28 cellular contexts compared by ENCODE assay signal in the genomic region with DNA sequence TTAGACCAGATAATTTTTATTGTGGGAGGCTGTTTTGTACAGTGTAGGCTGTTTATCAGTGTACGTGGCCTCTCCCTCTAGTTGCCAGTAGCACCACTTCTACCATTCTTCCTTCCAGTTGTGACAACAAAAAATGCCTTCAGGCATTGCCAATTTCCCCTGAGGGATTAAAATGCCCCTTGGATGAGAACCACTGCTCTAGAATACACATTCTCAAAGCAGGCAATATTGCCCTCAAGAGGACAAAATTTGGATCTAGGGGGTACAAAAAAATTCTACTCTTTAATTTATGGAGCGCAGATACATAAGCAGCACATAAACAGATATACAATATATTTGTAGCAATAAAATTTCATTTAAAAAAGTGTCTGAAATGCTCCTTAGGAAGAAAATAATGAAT.
DNase-seq lines count a peak whose midpoint lies in the region; ATAC-seq and TF ChIP-seq lines count a peak whose summit lies in the region.
"Had no signal": no experiment of that assay in that cellular context is flagged by ENCODE, and none has a peak within 500 bp of the region (broad histone marks: within the 10 kb centered on the region; RNA-seq: fewer than 3 reads in every experiment).

No MANE protein-coding gene starts in this region.

- ATAC-seq in HG02884 (IDR thresholded peaks at IDR 0.05; ENCODE audit: unreplicated experiment): no peak
- ATAC-seq: activated CD8-positive, alpha-beta T cell treated with anti-CD3 and anti-CD28 coated beads for 36 hours; GM23338; heart right ventricle; left cardiac atrium; psoas muscle; upper lobe of right lung had no signal

- H3K9me3 ChIP-seq in A673 (ENCODE audit: low read depth, low read length, poor library complexity, severe bottlenecking) (no peaks in the 10 kb centered on the region), thyroid gland (no peaks in the 10 kb centered on the region)
- H3K9me3 ChIP-seq: heart right ventricle, psoas muscle, upper lobe of right lung had no signal

- POLR2A ChIA-PET in A673 (lab: Charles Lee; ENCODE audit: low non-redundant PET): no interaction called here

- DNase-seq in A673 (ENCODE audit: low spot score) (peak; percentile 95), ELR (ENCODE audit: low read depth) (peak; percentile 36), NCI-H69 (lab: John Stamatoyannopoulos, UW) (peak; percentile 41), fibroblast of pulmonary artery (ENCODE audit: low read depth) (peak; percentile 18), thyroid gland (no peak)
- no peak for DNase-seq in stimulated activated naive CD4-positive, alpha-beta T cell (lab: John Stamatoyannopoulos, UW)
- DNase-seq in stimulated activated CD4-positive, alpha-beta T cell treated with anti-CD3 and anti-CD28 coated beads, Interleukin-4, amount 100 ng/mL, for 1 hour: no peak
- DNase-seq: activated CD4-positive, CD25-positive, alpha-beta regulatory T cell treated with anti-CD3 and anti-CD28 coated beads, Interleukin-2, amount 50 U/mL, for 72 hours; activated CD8-positive, alpha-beta T cell treated with anti-CD3 and anti-CD28 coated beads for 36 hours; activated effector memory CD4-positive, alpha-beta T cell treated with anti-CD3 and anti-CD28 coated beads, Interleukin-2, amount 50 U/mL, for 16 hours; activated naive CD8-positive, alpha-beta T cell treated with anti-CD3 and anti-CD28 coated beads, Interleukin-2, amount 10 ng/mL, durations not matched to agents 7 days and 5 days; activated T-cell treated with anti-CD3 and anti-CD28 coated beads for 4 hours; C1 segment of cervical spinal cord; effector CD4-positive, alpha-beta T cell; heart right ventricle; Karpas-422; left cardiac atrium; naive B cell; NCI-H1092 treated with DMSO at 0.1 percent for 48 hours; NCI-H1930; nucleus accumbens; psoas muscle; stimulated activated CD4-positive, alpha-beta T cell treated with anti-CD3 and anti-CD28 coated beads, Interleukin-1b, Interleukin-23, amount 100 ng/mL, for 48 hours; substantia nigra; upper lobe of right lung had no signal

- CTCF ChIA-PET in A673 (lab: Charles Lee): no interaction called here

- H3K4me1 ChIP-seq in A673 (ENCODE audit: insufficient read depth, low read length, poor library complexity, severe bottlenecking) (peaks cover 47% of the 10 kb centered on the region), thyroid gland (no peaks in the 10 kb centered on the region)
- H3K4me1 ChIP-seq: heart right ventricle, psoas muscle, upper lobe of right lung had no signal

- TF ChIP-seq POLR2A in thyroid gland (IDR thresholded peaks at IDR 0.05): no peak

- H3K27me3 ChIP-seq in A673 (replicated peaks; ENCODE audit: insufficient read depth, low read depth, low read length, poor library complexity): no peaks in the 10 kb centered on the region
- H3K27me3 ChIP-seq in thyroid gland: no peaks in the 10 kb centered on the region
- H3K27me3 ChIP-seq: heart right ventricle, upper lobe of right lung had no signal

- no TSS peak for BruUV-seq in A673 (replicated peaks; lab: Mats Ljungman, UMichigan)

- 78 to 79% methylated on average over 2 of the region's 2 CpGs for WGBS in thyroid gland, 2 donors

- intact Hi-C loops in A673 (cut with micrococcal nuclease; ENCODE audit: unreplicated experiment): loop anchor here (1.0 to 5.0 kb wide), 9 partner anchors 41 to 542 kb away; no protein-coding TSS in a partner anchor
- intact Hi-C loops in thyroid gland (cut with DNase I): no loop called here

- H3K27ac ChIP-seq in A673 (ENCODE audit: low read depth, low read length, poor library complexity, severe bottlenecking): peak overlapping the region; percentile 95
- no peak overlapping the region for H3K27ac ChIP-seq in thyroid gland
- H3K27ac ChIP-seq: epithelial cell of prostate, heart right ventricle, psoas muscle, upper lobe of right lung had no signal

- no peaks in the 10 kb centered on the region for H3K36me3 ChIP-seq in A673 (ENCODE audit: insufficient read depth, low read length, poor library complexity, severe bottlenecking)
- no peaks in the 10 kb centered on the region for H3K36me3 ChIP-seq in thyroid gland
- H3K36me3 ChIP-seq: heart right ventricle, upper lobe of right lung had no signal

- TF ChIP-seq CTCF in A673 (conservative IDR thresholded peaks at IDR 0.05; ENCODE audit: low read depth, low read length): peak; percentile 62
- TF ChIP-seq CTCF in fibroblast of pulmonary artery (IDR thresholded peaks at IDR 0.05; ENCODE audit: low read length, missing control alignments): no peak
- TF ChIP-seq CTCF in thyroid gland (IDR thresholded peaks at IDR 0.05): no peak

- H3K4me3 ChIP-seq in A673 (ENCODE audit: low read depth, low read length, poor library complexity, severe bottlenecking) (no peak overlapping the region), fibroblast of pulmonary artery (replicated peaks; ENCODE audit: low read depth, low read length) (no peak overlapping the region), thyroid gland (replicated peaks in 1 of 3) (no peak overlapping the region)
- H3K4me3 ChIP-seq: GM23338, heart right ventricle, psoas muscle, upper lobe of right lung had no signal

Comparison
In these comparisons a context has a peak if more than half of its experiments do, and no peak if none do; other contexts are left out.
1. DNase-seq: peak in A673 (single experiment), ELR (single experiment), NCI-H69 (single experiment) and fibroblast of pulmonary artery (single experiment); none in thyroid gland (0 of 2), stimulated activated naive CD4-positive, alpha-beta T cell (0 of 6) and stimulated activated CD4-positive, alpha-beta T cell treated with anti-CD3 and anti-CD28 coated beads, Interleukin-4, amount 100 ng/mL, for 1 hour (single experiment).